ENCODE assay signal across 20 cellular contexts in the genomic region with DNA sequence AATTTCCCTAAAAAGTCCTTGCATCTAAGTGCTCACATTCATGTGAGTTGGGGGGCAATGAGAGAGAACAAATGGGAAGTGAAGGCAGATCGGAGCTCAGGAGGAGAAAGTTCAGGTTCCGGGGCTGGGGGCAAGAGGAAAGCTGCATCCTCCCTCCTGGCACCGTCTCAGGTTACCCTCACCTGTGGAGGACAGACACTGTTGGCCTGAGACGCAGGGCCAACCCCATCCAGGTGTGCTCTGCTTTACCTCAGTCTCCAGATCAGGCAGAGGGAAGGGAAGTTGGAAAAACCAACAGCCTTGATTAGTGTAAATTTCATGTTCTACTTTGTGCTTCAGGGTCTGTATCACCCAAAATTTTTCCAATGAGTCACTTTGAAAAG.
DNase-seq lines count a peak whose midpoint lies in the region; TF ChIP-seq lines count a peak whose summit lies in the region.
"Had no signal": no experiment of that assay in that cellular context is flagged by ENCODE, and none has a peak within 500 bp of the region (broad histone marks: within the 10 kb centered on the region; RNA-seq: fewer than 3 reads in every experiment).

No MANE protein-coding gene starts in this region.

- no peak overlapping the region for H3K4me3 ChIP-seq in smooth muscle cell
- H3K4me3 ChIP-seq: SK-N-MC had no signal

- H3K4me1 ChIP-seq in smooth muscle cell (ENCODE audit: low read depth): no peaks in the 10 kb centered on the region

- no peaks in the 10 kb centered on the region for H3K9me3 ChIP-seq in smooth muscle cell (replicated peaks; ENCODE audit: low read depth)

- WGBS in smooth muscle cell (ENCODE audit: low lambda C conversion rate): 92% methylated on average over 4 of the region's 4 CpGs

- H3K79me2 ChIP-seq in smooth muscle cell (ENCODE audit: low read depth): no peaks in the 10 kb centered on the region

- H3K27ac ChIP-seq in cingulate gyrus (ENCODE audit: low read depth, low read length) (peak overlapping the region; percentile 92), temporal lobe (ENCODE audit: low read depth, low read length) (peak overlapping the region; percentile 88), smooth muscle cell (ENCODE audit: low read depth) (no peak overlapping the region)
- H3K27ac ChIP-seq: 22Rv1, KMS-11, SK-N-MC had no signal

- no peaks in the 10 kb centered on the region for H4K20me1 ChIP-seq in smooth muscle cell (ENCODE audit: low read depth)

- H3F3A ChIP-seq in smooth muscle cell (ENCODE audit: low read depth): no peaks in the 10 kb centered on the region

- DNase-seq in NCI-H146 (lab: John Stamatoyannopoulos, UW) (peak; percentile 11), NCI-H146 treated with DMSO at 0.1 percent for 48 hours (lab: John Stamatoyannopoulos, UW; ENCODE audit: unreplicated experiment) (no peak), NCI-H69 (lab: John Stamatoyannopoulos, UW) (peak; percentile 48), smooth muscle cell (lab: John Stamatoyannopoulos, UW; ENCODE audit: unreplicated experiment) (no peak), amniotic stem cell (lab: John Stamatoyannopoulos, UW) (no peak)
- DNase-seq: CD8-positive, alpha-beta memory T cell; DMS 273 treated with DMSO at 0.1 percent for 48 hours; DMS79 treated with DMSO at 0.1 percent for 48 hours; GF-D8; MM.1S; NCI-H1048; NCI-H1417 treated with DMSO at 0.1 percent for 48 hours; NCI-H187 treated with DMSO at 0.1 percent for 48 hours; NCI-H446 treated with DMSO at 0.1 percent for 48 hours; SIG-M5 had no signal

- H3K4me2 ChIP-seq in smooth muscle cell: no peak overlapping the region
- H3K4me2 ChIP-seq: KMS-11 had no signal

- no peak for TF ChIP-seq CTCF in smooth muscle cell (IDR thresholded peaks at IDR 0.05; ENCODE audit: borderline replicate concordance, insufficient read depth, poor library complexity, severe bottlenecking)

- no peak overlapping the region for H2AFZ ChIP-seq in smooth muscle cell (ENCODE audit: low read depth)

- no peaks in the 10 kb centered on the region for H3K27me3 ChIP-seq in smooth muscle cell (ENCODE audit: low read depth)

- H3K9ac ChIP-seq in smooth muscle cell (ENCODE audit: low read depth): no peak overlapping the region
- H3K9ac ChIP-seq: KMS-11 had no signal

- H3K36me3 ChIP-seq in smooth muscle cell (ENCODE audit: low read depth): no peaks in the 10 kb centered on the region

Comparison
In these comparisons a context has a peak if more than half of its experiments do, and no peak if none do; other contexts are left out.
1. DNase-seq: peak in NCI-H146 (single experiment) and NCI-H69 (single experiment); none in NCI-H146 treated with DMSO at 0.1 percent for 48 hours (single experiment), smooth muscle cell (single experiment) and amniotic stem cell (single experiment).